Comparison of ENCODE assay signal across 8 cellular contexts in the genomic region with DNA sequence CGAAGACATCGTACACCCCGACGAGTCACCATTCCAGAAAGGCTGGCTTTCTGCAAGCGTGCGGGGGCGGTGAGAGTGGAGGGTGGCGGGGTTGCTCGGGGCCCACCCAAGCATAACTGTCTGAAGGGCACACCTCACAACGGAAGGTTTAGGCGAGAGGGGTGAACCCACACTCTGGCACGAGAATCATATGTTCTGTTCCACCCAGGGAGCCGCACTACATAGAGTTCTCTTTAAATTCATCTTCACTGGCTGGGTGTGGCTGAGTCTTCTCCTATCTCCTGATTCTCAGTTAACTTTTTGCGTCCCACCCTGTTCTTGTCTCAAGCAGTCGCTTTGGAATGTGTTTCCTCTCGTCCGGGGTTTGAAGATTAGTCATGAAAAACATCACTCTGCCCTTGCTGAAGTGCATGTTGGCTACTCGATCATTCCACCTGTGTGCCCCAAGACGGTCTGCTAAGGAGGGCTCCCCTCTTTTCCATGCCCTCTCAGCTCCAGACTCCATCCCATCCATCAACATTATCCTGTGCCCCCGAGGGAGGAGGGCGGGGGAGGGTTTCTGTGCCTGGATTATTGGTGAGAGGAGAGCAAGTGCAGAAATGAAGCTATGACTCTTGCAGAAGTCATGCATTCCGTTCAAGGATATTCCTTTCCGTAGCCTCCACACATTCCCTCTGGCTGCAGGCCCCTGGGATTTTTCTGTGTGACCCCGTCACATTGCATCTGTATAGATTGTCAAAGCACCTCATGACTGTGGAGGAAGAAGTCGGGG. TPM values are rescaled to one million over a fixed set of nuclear protein-coding genes. Genes with fewer than 3 reads are reported as not detected.
DNase-seq lines count a peak whose midpoint lies in the region; ATAC-seq, FAIRE-seq and TF ChIP-seq lines count a peak whose summit lies in the region.

No MANE protein-coding gene starts in this region.

- no peak overlapping the region for H2AK5ac ChIP-seq in H1 (ENCODE audit: low read depth, low read length)

- H3K27ac ChIP-seq in H1 (ENCODE audit: low read depth, low read length), result no peak overlapping the region

- TF ChIP-seq CTCF in H1 (IDR thresholded peaks at IDR 0.05; ENCODE audit: control extremely low read depth in 1 of 3, insufficient read depth in 1 of 3, low read depth in 1 of 3, low read length in 3 of 3), result no peak

- no peak for DNase-seq in stimulated activated naive CD8-positive, alpha-beta T cell treated with anti-CD3 and anti-CD28 coated beads, Interleukin-15, Interleukin-2, amounts not matched to agents 100 U/mL and 50 U/mL, for 24 hours
- DNase-seq in H1 (ENCODE audit: low read depth in 1 of 2, low spot score in 2 of 2) (no peak), naive B cell (no peak), SIG-M5 treated with dmso at 0.1 percent for 504 hours (lab: John Stamatoyannopoulos, UW; ENCODE audit: unreplicated experiment) (no peak), MV-4-11 (lab: John Stamatoyannopoulos, UW) (no peak)

- H3K14ac ChIP-seq in H1 (ENCODE audit: insufficient read length), result no peak overlapping the region

- no peaks in the 10 kb centered on the region for H4K20me1 ChIP-seq in H1 (replicated peaks in 1 of 2; ENCODE audit: control insufficient read depth in 1 of 2, insufficient read depth in 2 of 2, low read length in 2 of 2)

- H3K27me3 Mint-ChIP-seq in stimulated activated naive CD8-positive, alpha-beta T cell treated with anti-CD3 and anti-CD28 coated beads, Interleukin-15, Interleukin-2, amounts not matched to agents 100 ng/mL and 50 ng/mL, for 24 hours, result peaks cover 23% of the 10 kb centered on the region
- peaks cover 27 to 38% (median 32%) of the 10 kb centered on the region in 3 donors for H3K27me3 Mint-ChIP-seq in naive B cell

- no peak overlapping the region for H2BK12ac ChIP-seq in H1 (ENCODE audit: low read depth, low read length)

- no peak overlapping the region for H2BK20ac ChIP-seq in H1 (ENCODE audit: low read length)

- peaks cover 3% of the 10 kb centered on the region; the same call in 1 of the 2 replicates for H3K23me2 ChIP-seq in H1 (ENCODE audit: low read depth, low read length)

- no peaks in the 10 kb centered on the region for H3K36me3 Mint-ChIP-seq in stimulated activated naive CD8-positive, alpha-beta T cell treated with anti-CD3 and anti-CD28 coated beads, Interleukin-15, Interleukin-2, amounts not matched to agents 100 ng/mL and 50 ng/mL, for 24 hours (ENCODE audit: low read depth)
- no peaks in the 10 kb centered on the region for H3K36me3 Mint-ChIP-seq in naive B cell

- H2BK15ac ChIP-seq in H1 (ENCODE audit: low read length), result 0 out of 2 replicates have a peak overlapping the region, but pooled peaks have one; percentile 49

- H3K56ac ChIP-seq in H1 (replicated peaks; ENCODE audit: insufficient read length, low read depth, low read length), result no peak overlapping the region

- no peak overlapping the region for H4K5ac ChIP-seq in H1 (ENCODE audit: insufficient read length, low read depth, low read length)

- peak overlapping the region in 1 of 4 experiments; percentile 64; a peak in 2 of 8 replicates for H3K4me3 ChIP-seq in H1 (ENCODE audit: extremely low read depth in 1 of 4, insufficient read depth in 2 of 4, low read depth in 3 of 4, low read length in 4 of 4)

- CTCF ChIA-PET in H1 (lab: Charles Lee; ENCODE audit: partially characterized antibody), result interaction anchor here (0.6 to 10.0 kb wide), 23 partner anchors 8 to 1179 kb away, joined by 3 to 223 read pairs (median 7); no protein-coding TSS in a partner anchor

- WGBS in H1 (ENCODE audit: extremely low coverage in 1 of 2, insufficient coverage in 1 of 2, insufficient read length in 1 of 2, insufficient replicate concordance in 2 of 2, low coverage in 1 of 2, low lambda C conversion rate in 2 of 2, missing lambda C conversion rate in 1 of 2), 2 experiments, result 79% methylated on average over 25 of the region's 25 CpGs; no CpG with 5 or more reads in 1 of the 2 experiments

- H3K79me2 ChIP-seq in H1 (ENCODE audit: control insufficient read depth in 1 of 2, insufficient read depth in 2 of 2, low read length in 2 of 2), result no peaks in the 10 kb centered on the region

- H3K23ac ChIP-seq in H1 (ENCODE audit: insufficient read length), result no peak overlapping the region

- ATAC-seq in stimulated activated naive CD8-positive, alpha-beta T cell treated with anti-CD3 and anti-CD28 coated beads, Interleukin-15, Interleukin-2, amounts not matched to agents 100 U/mL and 50 U/mL, for 24 hours, result no peak
- ATAC-seq in naive B cell (ENCODE audit: low read depth in 2 of 2) (no peak), HG02840 (IDR thresholded peaks at IDR 0.05; ENCODE audit: low FRiP score, unreplicated experiment) (no peak), GM19452 (IDR thresholded peaks at IDR 0.05; ENCODE audit: unreplicated experiment) (no peak)

- TF ChIP-seq POLR2A in H1 (IDR thresholded peaks at IDR 0.05; ENCODE audit: control extremely low read depth in 1 of 2, low read depth in 2 of 2, low read length in 2 of 2), result no peak

- no peak overlapping the region for H3K27ac Mint-ChIP-seq in stimulated activated naive CD8-positive, alpha-beta T cell treated with anti-CD3 and anti-CD28 coated beads, Interleukin-15, Interleukin-2, amounts not matched to agents 100 ng/mL and 50 ng/mL, for 24 hours
- no peak overlapping the region for H3K27ac Mint-ChIP-seq in naive B cell

- no peaks in the 10 kb centered on the region for H3K79me1 ChIP-seq in H1 (ENCODE audit: low read depth, low read length)

- H3K27me3 ChIP-seq in H1 (replicated peaks in 1 of 4; ENCODE audit: control insufficient read depth in 3 of 4, extremely low read depth in 1 of 4, insufficient read depth in 3 of 4, low read length in 3 of 4), result peaks cover 11 to 52% (median 33%) of the 10 kb centered on the region in 4 experiments

- peaks cover 8% of the 10 kb centered on the region for H3K4me1 Mint-ChIP-seq in stimulated activated naive CD8-positive, alpha-beta T cell treated with anti-CD3 and anti-CD28 coated beads, Interleukin-15, Interleukin-2, amounts not matched to agents 100 ng/mL and 50 ng/mL, for 24 hours (ENCODE audit: low read depth)
- peaks cover 10 to 16% (median 15%) of the 10 kb centered on the region in 3 donors for H3K4me1 Mint-ChIP-seq in naive B cell

- FAIRE-seq in H1 (lab: Jason Lieb, UNC), result no peak

- no peak for TF ChIP-seq RAD21 in H1 (IDR thresholded peaks at IDR 0.05 in 1 of 2, conservative IDR thresholded peaks at IDR 0.05 in 1 of 2; ENCODE audit: low read depth in 2 of 2, low read length in 2 of 2)

- H3K9ac ChIP-seq in H1 (replicated peaks in 1 of 4; ENCODE audit: extremely low read depth in 1 of 4, low read depth in 3 of 4, low read length in 3 of 4), result no peak overlapping the region

- no peak overlapping the region for H3K18ac ChIP-seq in H1 (ENCODE audit: extremely low read depth, low read length)

- no peaks in the 10 kb centered on the region for H3K36me3 ChIP-seq in H1 (ENCODE audit: control insufficient read depth in 2 of 4, insufficient read depth in 4 of 4, low read length in 3 of 4)

- POLR2A ChIA-PET in H1 (lab: Charles Lee; ENCODE audit: partially characterized antibody), result interaction anchor here (0.6 to 1.9 kb wide), 3 partner anchors 67 to 80 kb away, joined by 3 to 10 read pairs (median 3); no protein-coding TSS in a partner anchor

- peak overlapping the region; percentile 76; the same call in 1 of the 2 replicates for H4K8ac ChIP-seq in H1 (ENCODE audit: extremely low read depth, insufficient read depth, low read length)

- no peaks in the 10 kb centered on the region for H3K9me3 ChIP-seq in H1 (ENCODE audit: insufficient read depth in 2 of 2, low read depth in 1 of 2, low read length in 1 of 2)

- peaks cover 0 to 15% (median 5%) of the 10 kb centered on the region in 4 experiments; a peak in 6 of 7 replicates for H3K4me1 ChIP-seq in H1 (replicated peaks in 1 of 4; ENCODE audit: control insufficient read depth in 3 of 4, insufficient read depth in 4 of 4, low read length in 3 of 4)

- no peak overlapping the region for H2BK5ac ChIP-seq in H1 (ENCODE audit: low read depth, low read length)

- H4K91ac ChIP-seq in H1 (replicated peaks; ENCODE audit: insufficient read length, low read length), result no peak overlapping the region

- no peak for TF ChIP-seq EP300 in H1 (IDR thresholded peaks at IDR 0.05; ENCODE audit: borderline replicate concordance in 1 of 2, low read depth in 2 of 2, low read length in 2 of 2)

- peak overlapping the region; percentile 39 to 76 for H3K4me2 ChIP-seq in H1 (ENCODE audit: insufficient read depth in 1 of 2, low read depth in 2 of 2, low read length in 2 of 2)

- H3K9me3 Mint-ChIP-seq in stimulated activated naive CD8-positive, alpha-beta T cell treated with anti-CD3 and anti-CD28 coated beads, Interleukin-15, Interleukin-2, amounts not matched to agents 100 ng/mL and 50 ng/mL, for 24 hours, result no peaks in the 10 kb centered on the region
- no peaks in the 10 kb centered on the region for H3K9me3 Mint-ChIP-seq in naive B cell

- H3K4ac ChIP-seq in H1 (replicated peaks; ENCODE audit: insufficient read length, low read depth, low read length), result no peak overlapping the region

- peak overlapping the region; percentile 94; the same call in 1 of the 2 replicates for H2AFZ ChIP-seq in H1 (ENCODE audit: low read length)

- H2BK120ac ChIP-seq in H1 (replicated peaks; ENCODE audit: low read depth, low read length), result no peak overlapping the region

- H3K4me3 Mint-ChIP-seq in stimulated activated naive CD8-positive, alpha-beta T cell treated with anti-CD3 and anti-CD28 coated beads, Interleukin-15, Interleukin-2, amounts not matched to agents 100 ng/mL and 50 ng/mL, for 24 hours, result peak overlapping the region; percentile 9
- peak overlapping the region; percentile 54 to 88 (median 67) for H3K4me3 Mint-ChIP-seq in naive B cell

TF ChIP-seq in H1, 55 proteins besides CTCF, POLR2A, EP300 and RAD21 (continues in another document):
- TF ChIP-seq GTF2F1 (IDR thresholded peaks at IDR 0.05; ENCODE audit: borderline replicate concordance, low read depth, low read length) (no peak), EZH2 (IDR thresholded peaks at IDR 0.05; ENCODE audit: low read depth, low read length, severe bottlenecking) (no peak), CHD1 (IDR thresholded peaks at IDR 0.05; ENCODE audit: low read depth, low read length) (no peak), CBX8 (IDR thresholded peaks at IDR 0.05; ENCODE audit: borderline replicate concordance, low read depth, low read length) (no peak), KDM4A (IDR thresholded peaks at IDR 0.05; ENCODE audit: low read depth, low read length, severe bottlenecking) (no peak), KDM5A (IDR thresholded peaks at IDR 0.05; ENCODE audit: low read length) (no peak)

RNA-seq across cellular contexts. Expression of a gene that starts 53.5 kb away (rescaled TPM):
- 0.39 and 0.46 TPM in 2 replicates for total RNA-seq in H1 (2021; fragmentation: NEBNext Ultra II Directional; extraction: Animal tissue kit (Norgen Biotek cat#: 25700))
- polyA plus RNA-seq in H1 (2011; rRNA removed), result 0.50 and 0.54 TPM in 2 replicates
- 0.47 TPM for polyA plus RNA-seq in H1 (2011; cell fraction: cytosol; rRNA removed)
- 0.46 TPM for polyA plus RNA-seq in H1 (2011; cell fraction: nucleus; rRNA removed)
- 0.24 to 0.45 TPM (median 0.36 TPM) in 4 replicates for polyA plus RNA-seq in H1 (2012, experiment 1 of 2)
- 0.35 TPM for polyA plus RNA-seq in H1 (2012, experiment 2 of 2)
- 0.30 TPM for polyA plus RNA-seq in H1 (2013, experiment 1 of 2)
- polyA plus RNA-seq in H1 (2013, experiment 2 of 2), result 0.26 TPM
- 0.44 and 0.61 TPM in 2 replicates for polyA minus RNA-seq in H1 (2011; rRNA and poly(A)+ RNA removed)
- not detected for polyA minus RNA-seq in H1 (2011; cell fraction: cytosol; rRNA and poly(A)+ RNA removed)
- polyA minus RNA-seq in H1 (2011; cell fraction: nucleus; rRNA and poly(A)+ RNA removed), result 0.50 TPM
- polyA plus RNA-seq in naive B cell (ENCODE audit: low read depth in 6 of 6), result not detected
